Comparison of ENCODE assay signal across 25 cellular contexts in genomic region chr9:137375321-137376058, GRCh38. TPM values are rescaled to one million over a fixed set of nuclear protein-coding genes. Genes with fewer than 3 reads are reported as not detected.
"Had no signal": no experiment of that assay in that cellular context is flagged by ENCODE, and none has a peak within 500 bp of the region (broad histone marks: within the 10 kb centered on the region; RNA-seq: fewer than 3 reads in every experiment).

No MANE protein-coding gene starts in this region.

- FAIRE-seq: colon, endothelial cell of umbilical vein, frontal cortex had no signal

- H3K27me3 Mint-ChIP-seq: naive B cell had no signal

- H3K4me3 Mint-ChIP-seq: immature natural killer cell, mesothelial cell of epicardium, naive B cell had no signal

- H3K4me3 ChIP-seq: coronary artery, dorsolateral prefrontal cortex, esophagus muscularis mucosa, gastroesophageal sphincter, heart left ventricle, hepatocyte, left lung, lower lobe of right lung, mucosa of descending colon had no signal

- H3K4me1 Mint-ChIP-seq: immature natural killer cell, mesothelial cell of epicardium had no signal

- H3K27ac Mint-ChIP-seq: immature natural killer cell, mesothelial cell of epicardium had no signal

- H3K9me3 ChIP-seq: esophagus muscularis mucosa, gastroesophageal sphincter, lower lobe of right lung, mucosa of descending colon had no signal

- DNase-seq: dermis blood vessel endothelial cell; effector CD4-positive, alpha-beta T cell; effector memory CD4-positive, alpha-beta T cell; foreskin keratinocyte; hypothalamus; immature natural killer cell; islet precursor cell; left cardiac atrium; left ventricle myocardium superior; lower lobe of right lung; mesenchymal stem cell; naive B cell had no signal

- ATAC-seq: foreskin keratinocyte, gastroesophageal sphincter, heart left ventricle, left cardiac atrium, left lung, left ventricle myocardium superior, lower lobe of right lung, mucosa of descending colon had no signal

- H3K36me3 Mint-ChIP-seq: immature natural killer cell, naive B cell had no signal

- H3K9me3 Mint-ChIP-seq: immature natural killer cell had no signal

- H3K27ac ChIP-seq: coronary artery, dorsolateral prefrontal cortex, esophagus muscularis mucosa, foreskin keratinocyte, gastroesophageal sphincter, heart left ventricle, hepatocyte, left lung, lower lobe of right lung had no signal

- H3K27me3 ChIP-seq: dorsolateral prefrontal cortex, esophagus muscularis mucosa, foreskin keratinocyte, gastroesophageal sphincter, heart left ventricle, hepatocyte, left lung had no signal

- H3K4me1 ChIP-seq: esophagus muscularis mucosa, foreskin keratinocyte, gastroesophageal sphincter, heart left ventricle, left lung, lower lobe of right lung had no signal

RNA-seq across cellular contexts. Expression of gene NOXA1, which starts 47.7 kb away (rescaled TPM):
- total RNA-seq: fibroblast of villous mesenchyme had no signal
